Comparison of ENCODE assay signal across 1 cellular context in the genomic region with DNA sequence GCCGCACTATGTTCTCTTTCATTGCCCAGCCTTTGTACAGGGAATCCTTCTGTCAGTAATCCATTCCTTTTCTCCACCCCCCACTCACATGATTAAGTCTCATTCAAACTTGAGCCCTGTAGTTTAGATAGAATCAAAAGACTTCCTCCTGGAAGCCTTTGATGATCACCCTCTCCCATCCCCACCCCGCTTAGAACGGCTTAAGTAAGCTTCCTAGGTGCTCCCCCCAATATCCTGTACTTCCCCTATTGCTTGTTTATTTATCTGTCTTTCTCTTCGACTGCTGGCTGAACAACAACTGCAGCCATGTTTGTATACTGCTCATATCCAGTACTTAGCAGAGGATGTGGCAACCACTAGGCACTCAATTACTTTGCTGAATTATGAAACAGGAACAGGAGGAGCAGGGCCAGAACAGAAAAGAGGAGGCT.
TF ChIP-seq lines count a peak whose summit lies in the region.

No MANE protein-coding gene starts in this region.

TF ChIP-seq in HepG2, 621 proteins besides CTCF, POLR2A, EP300 and RAD21 (continued from another document and continues in another):
- TF ChIP-seq, protein P1, sequence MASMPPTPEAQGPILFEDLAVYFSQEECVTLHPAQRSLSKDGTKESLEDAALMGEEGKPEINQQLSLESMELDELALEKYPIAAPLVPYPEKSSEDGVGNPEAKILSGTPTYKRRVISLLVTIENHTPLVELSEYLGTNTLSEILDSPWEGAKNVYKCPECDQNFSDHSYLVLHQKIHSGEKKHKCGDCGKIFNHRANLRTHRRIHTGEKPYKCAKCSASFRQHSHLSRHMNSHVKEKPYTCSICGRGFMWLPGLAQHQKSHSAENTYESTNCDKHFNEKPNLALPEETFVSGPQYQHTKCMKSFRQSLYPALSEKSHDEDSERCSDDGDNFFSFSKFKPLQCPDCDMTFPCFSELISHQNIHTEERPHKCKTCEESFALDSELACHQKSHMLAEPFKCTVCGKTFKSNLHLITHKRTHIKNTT (CRISPR knock-in tag; IDR thresholded peaks at IDR 0.05): no peak
- TF ChIP-seq, protein P2, sequence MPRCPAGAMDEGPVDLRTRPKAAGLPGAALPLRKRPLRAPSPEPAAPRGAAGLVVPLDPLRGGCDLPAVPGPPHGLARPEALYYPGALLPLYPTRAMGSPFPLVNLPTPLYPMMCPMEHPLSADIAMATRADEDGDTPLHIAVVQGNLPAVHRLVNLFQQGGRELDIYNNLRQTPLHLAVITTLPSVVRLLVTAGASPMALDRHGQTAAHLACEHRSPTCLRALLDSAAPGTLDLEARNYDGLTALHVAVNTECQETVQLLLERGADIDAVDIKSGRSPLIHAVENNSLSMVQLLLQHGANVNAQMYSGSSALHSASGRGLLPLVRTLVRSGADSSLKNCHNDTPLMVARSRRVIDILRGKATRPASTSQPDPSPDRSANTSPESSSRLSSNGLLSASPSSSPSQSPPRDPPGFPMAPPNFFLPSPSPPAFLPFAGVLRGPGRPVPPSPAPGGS (CRISPR knock-in tag; IDR thresholded peaks at IDR 0.05): no peak
- TF ChIP-seq ZNF569 (CRISPR knock-in tag; IDR thresholded peaks at IDR 0.05; ENCODE audit: borderline replicate concordance) (no peak), ZNF672 (CRISPR knock-in tag; IDR thresholded peaks at IDR 0.05) (no peak), GABPB1 (CRISPR knock-in tag; IDR thresholded peaks at IDR 0.05) (no peak), ZNF260 (CRISPR knock-in tag; IDR thresholded peaks at IDR 0.05; ENCODE audit: borderline replicate concordance, low read depth) (no peak), KDM5A (IDR thresholded peaks at IDR 0.05; ENCODE audit: borderline replicate concordance, low read length) (no peak), ZSCAN9 (CRISPR knock-in tag; IDR thresholded peaks at IDR 0.05; ENCODE audit: borderline replicate concordance) (peak; percentile 64; the same call in 1 of the 2 replicates), BRD4 (CRISPR knock-in tag; IDR thresholded peaks at IDR 0.05) (no peak), MYNN (CRISPR knock-in tag; IDR thresholded peaks at IDR 0.05; ENCODE audit: low read depth) (no peak), ZNF607 (CRISPR knock-in tag; IDR thresholded peaks at IDR 0.05; ENCODE audit: borderline replicate concordance) (no peak), PITX1 (CRISPR knock-in tag; IDR thresholded peaks at IDR 0.05) (peak; percentile 87), ZNF747 (CRISPR knock-in tag; IDR thresholded peaks at IDR 0.05; ENCODE audit: borderline replicate concordance) (no peak), TCF7 (IDR thresholded peaks at IDR 0.05; ENCODE audit: low read depth) (peak; percentile 96), ZNF839 (CRISPR knock-in tag; IDR thresholded peaks at IDR 0.05; ENCODE audit: borderline replicate concordance) (no peak), PHF21A (CRISPR knock-in tag; IDR thresholded peaks at IDR 0.05) (peak; percentile 26; the same call in 1 of the 2 replicates), ZNF225 (CRISPR knock-in tag; IDR thresholded peaks at IDR 0.05) (no peak), CCDC6 (CRISPR knock-in tag; IDR thresholded peaks at IDR 0.05) (no peak), ZMYM3 (CRISPR knock-in tag; IDR thresholded peaks at IDR 0.05) (peak; percentile 36; the same call in 1 of the 2 replicates), TARDBP (CRISPR knock-in tag; IDR thresholded peaks at IDR 0.05) (peak; percentile 69), MIER2 (CRISPR knock-in tag; IDR thresholded peaks at IDR 0.05) (no peak), ZNF788 (CRISPR knock-in tag; IDR thresholded peaks at IDR 0.05; ENCODE audit: borderline replicate concordance) (no peak), MED13 (CRISPR knock-in tag; IDR thresholded peaks at IDR 0.05) (peak; percentile 97), KLF16 (CRISPR knock-in tag; IDR thresholded peaks at IDR 0.05) (no peak)
- TF ChIP-seq, protein P3, sequence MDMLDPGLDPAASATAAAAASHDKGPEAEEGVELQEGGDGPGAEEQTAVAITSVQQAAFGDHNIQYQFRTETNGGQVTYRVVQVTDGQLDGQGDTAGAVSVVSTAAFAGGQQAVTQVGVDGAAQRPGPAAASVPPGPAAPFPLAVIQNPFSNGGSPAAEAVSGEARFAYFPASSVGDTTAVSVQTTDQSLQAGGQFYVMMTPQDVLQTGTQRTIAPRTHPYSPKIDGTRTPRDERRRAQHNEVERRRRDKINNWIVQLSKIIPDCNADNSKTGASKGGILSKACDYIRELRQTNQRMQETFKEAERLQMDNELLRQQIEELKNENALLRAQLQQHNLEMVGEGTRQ (IDR thresholded peaks at IDR 0.05; ENCODE audit: low read depth, low read length): no peak
- TF ChIP-seq, protein P3 (CRISPR knock-in tag; IDR thresholded peaks at IDR 0.05; ENCODE audit: borderline replicate concordance): no peak
- TF ChIP-seq, protein P4, sequence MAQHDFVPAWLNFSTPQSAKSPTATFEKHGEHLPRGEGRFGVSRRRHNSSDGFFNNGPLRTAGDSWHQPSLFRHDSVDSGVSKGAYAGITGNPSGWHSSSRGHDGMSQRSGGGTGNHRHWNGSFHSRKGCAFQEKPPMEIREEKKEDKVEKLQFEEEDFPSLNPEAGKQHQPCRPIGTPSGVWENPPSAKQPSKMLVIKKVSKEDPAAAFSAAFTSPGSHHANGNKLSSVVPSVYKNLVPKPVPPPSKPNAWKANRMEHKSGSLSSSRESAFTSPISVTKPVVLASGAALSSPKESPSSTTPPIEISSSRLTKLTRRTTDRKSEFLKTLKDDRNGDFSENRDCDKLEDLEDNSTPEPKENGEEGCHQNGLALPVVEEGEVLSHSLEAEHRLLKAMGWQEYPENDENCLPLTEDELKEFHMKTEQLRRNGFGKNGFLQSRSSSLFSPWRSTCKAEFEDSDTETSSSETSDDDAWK (CRISPR knock-in tag; IDR thresholded peaks at IDR 0.05): no peak
- TF ChIP-seq, protein P5, sequence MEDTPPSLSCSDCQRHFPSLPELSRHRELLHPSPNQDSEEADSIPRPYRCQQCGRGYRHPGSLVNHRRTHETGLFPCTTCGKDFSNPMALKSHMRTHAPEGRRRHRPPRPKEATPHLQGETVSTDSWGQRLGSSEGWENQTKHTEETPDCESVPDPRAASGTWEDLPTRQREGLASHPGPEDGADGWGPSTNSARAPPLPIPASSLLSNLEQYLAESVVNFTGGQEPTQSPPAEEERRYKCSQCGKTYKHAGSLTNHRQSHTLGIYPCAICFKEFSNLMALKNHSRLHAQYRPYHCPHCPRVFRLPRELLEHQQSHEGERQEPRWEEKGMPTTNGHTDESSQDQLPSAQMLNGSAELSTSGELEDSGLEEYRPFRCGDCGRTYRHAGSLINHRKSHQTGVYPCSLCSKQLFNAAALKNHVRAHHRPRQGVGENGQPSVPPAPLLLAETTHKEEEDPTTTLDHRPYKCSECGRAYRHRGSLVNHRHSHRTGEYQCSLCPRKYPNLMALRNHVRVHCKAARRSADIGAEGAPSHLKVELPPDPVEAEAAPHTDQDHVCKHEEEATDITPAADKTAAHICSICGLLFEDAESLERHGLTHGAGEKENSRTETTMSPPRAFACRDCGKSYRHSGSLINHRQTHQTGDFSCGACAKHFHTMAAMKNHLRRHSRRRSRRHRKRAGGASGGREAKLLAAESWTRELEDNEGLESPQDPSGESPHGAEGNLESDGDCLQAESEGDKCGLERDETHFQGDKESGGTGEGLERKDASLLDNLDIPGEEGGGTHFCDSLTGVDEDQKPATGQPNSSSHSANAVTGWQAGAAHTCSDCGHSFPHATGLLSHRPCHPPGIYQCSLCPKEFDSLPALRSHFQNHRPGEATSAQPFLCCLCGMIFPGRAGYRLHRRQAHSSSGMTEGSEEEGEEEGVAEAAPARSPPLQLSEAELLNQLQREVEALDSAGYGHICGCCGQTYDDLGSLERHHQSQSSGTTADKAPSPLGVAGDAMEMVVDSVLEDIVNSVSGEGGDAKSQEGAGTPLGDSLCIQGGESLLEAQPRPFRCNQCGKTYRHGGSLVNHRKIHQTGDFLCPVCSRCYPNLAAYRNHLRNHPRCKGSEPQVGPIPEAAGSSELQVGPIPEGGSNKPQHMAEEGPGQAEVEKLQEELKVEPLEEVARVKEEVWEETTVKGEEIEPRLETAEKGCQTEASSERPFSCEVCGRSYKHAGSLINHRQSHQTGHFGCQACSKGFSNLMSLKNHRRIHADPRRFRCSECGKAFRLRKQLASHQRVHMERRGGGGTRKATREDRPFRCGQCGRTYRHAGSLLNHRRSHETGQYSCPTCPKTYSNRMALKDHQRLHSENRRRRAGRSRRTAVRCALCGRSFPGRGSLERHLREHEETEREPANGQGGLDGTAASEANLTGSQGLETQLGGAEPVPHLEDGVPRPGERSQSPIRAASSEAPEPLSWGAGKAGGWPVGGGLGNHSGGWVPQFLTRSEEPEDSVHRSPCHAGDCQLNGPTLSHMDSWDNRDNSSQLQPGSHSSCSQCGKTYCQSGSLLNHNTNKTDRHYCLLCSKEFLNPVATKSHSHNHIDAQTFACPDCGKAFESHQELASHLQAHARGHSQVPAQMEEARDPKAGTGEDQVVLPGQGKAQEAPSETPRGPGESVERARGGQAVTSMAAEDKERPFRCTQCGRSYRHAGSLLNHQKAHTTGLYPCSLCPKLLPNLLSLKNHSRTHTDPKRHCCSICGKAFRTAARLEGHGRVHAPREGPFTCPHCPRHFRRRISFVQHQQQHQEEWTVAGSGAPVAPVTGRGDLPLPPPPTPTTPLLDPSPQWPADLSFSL (CRISPR knock-in tag; IDR thresholded peaks at IDR 0.05): no peak
- TF ChIP-seq, protein P6, sequence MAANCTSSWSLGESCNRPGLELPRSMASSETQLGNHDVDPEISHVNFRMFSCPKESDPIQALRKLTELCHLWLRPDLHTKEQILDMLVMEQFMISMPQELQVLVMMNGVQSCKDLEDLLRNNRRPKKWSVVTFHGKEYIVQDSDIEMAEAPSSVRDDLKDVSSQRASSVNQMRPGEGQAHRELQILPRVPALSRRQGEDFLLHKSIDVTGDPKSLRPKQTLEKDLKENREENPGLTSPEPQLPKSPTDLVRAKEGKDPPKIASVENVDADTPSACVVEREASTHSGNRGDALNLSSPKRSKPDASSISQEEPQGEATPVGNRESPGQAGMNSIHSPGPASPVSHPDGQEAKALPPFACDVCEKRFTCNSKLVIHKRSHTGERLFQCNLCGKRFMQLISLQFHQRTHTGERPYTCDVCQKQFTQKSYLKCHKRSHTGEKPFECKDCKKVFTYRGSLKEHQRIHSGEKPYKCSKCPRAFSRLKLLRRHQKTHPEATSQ (CRISPR knock-in tag; IDR thresholded peaks at IDR 0.05; ENCODE audit: borderline replicate concordance): no peak
- TF ChIP-seq, protein P7, sequence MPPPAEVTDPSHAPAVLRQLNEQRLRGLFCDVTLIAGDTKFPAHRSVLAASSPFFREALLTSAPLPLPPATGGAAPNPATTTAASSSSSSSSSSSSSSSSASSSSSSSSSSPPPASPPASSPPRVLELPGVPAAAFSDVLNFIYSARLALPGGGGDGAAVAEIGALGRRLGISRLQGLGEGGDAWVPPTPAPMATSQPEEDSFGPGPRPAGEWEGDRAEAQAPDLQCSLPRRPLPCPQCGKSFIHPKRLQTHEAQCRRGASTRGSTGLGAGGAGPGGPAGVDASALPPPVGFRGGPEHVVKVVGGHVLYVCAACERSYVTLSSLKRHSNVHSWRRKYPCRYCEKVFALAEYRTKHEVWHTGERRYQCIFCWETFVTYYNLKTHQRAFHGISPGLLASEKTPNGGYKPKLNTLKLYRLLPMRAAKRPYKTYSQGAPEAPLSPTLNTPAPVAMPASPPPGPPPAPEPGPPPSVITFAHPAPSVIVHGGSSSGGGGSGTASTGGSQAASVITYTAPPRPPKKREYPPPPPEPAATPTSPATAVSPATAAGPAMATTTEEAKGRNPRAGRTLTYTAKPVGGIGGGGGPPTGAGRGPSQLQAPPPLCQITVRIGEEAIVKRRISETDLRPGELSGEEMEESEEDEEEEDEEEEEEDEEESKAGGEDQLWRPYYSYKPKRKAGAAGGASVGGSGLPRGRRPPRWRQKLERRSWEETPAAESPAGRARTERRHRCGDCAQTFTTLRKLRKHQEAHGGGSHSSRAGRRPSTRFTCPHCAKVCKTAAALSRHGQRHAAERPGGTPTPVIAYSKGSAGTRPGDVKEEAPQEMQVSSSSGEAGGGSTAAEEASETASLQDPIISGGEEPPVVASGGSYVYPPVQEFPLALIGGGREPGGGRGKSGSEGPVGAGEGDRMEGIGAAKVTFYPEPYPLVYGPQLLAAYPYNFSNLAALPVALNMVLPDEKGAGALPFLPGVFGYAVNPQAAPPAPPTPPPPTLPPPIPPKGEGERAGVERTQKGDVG (CRISPR knock-in tag; IDR thresholded peaks at IDR 0.05; ENCODE audit: borderline replicate concordance): no peak
- TF ChIP-seq, protein P8, sequence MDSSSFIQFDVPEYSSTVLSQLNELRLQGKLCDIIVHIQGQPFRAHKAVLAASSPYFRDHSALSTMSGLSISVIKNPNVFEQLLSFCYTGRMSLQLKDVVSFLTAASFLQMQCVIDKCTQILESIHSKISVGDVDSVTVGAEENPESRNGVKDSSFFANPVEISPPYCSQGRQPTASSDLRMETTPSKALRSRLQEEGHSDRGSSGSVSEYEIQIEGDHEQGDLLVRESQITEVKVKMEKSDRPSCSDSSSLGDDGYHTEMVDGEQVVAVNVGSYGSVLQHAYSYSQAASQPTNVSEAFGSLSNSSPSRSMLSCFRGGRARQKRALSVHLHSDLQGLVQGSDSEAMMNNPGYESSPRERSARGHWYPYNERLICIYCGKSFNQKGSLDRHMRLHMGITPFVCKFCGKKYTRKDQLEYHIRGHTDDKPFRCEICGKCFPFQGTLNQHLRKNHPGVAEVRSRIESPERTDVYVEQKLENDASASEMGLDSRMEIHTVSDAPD (CRISPR knock-in tag; IDR thresholded peaks at IDR 0.05): no peak
- TF ChIP-seq, protein P9, sequence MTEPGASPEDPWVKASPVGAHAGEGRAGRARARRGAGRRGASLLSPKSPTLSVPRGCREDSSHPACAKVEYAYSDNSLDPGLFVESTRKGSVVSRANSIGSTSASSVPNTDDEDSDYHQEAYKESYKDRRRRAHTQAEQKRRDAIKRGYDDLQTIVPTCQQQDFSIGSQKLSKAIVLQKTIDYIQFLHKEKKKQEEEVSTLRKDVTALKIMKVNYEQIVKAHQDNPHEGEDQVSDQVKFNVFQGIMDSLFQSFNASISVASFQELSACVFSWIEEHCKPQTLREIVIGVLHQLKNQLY (CRISPR knock-in tag; IDR thresholded peaks at IDR 0.05): peak; percentile 65; the same call in 1 of the 2 replicates
- TF ChIP-seq, protein P10, sequence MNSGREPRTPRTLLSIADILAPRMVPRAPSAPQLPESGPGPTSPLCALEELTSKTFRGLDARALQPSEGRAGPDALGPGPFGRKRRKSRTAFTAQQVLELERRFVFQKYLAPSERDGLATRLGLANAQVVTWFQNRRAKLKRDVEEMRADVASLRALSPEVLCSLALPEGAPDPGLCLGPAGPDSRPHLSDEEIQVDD (CRISPR knock-in tag; IDR thresholded peaks at IDR 0.05; ENCODE audit: borderline replicate concordance): no peak
- TF ChIP-seq, protein P11, sequence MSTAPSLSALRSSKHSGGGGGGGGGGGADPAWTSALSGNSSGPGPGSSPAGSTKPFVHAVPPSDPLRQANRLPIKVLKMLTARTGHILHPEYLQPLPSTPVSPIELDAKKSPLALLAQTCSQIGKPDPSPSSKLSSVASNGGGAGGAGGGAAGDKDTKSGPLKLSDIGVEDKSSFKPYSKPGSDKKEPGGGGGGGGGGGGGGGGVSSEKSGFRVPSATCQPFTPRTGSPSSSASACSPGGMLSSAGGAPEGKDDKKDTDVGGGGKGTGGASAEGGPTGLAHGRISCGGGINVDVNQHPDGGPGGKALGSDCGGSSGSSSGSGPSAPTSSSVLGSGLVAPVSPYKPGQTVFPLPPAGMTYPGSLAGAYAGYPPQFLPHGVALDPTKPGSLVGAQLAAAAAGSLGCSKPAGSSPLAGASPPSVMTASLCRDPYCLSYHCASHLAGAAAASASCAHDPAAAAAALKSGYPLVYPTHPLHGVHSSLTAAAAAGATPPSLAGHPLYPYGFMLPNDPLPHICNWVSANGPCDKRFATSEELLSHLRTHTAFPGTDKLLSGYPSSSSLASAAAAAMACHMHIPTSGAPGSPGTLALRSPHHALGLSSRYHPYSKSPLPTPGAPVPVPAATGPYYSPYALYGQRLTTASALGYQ (CRISPR knock-in tag; IDR thresholded peaks at IDR 0.05): no peak
